20 cellular contexts compared by ENCODE assay signal in the genomic region with DNA sequence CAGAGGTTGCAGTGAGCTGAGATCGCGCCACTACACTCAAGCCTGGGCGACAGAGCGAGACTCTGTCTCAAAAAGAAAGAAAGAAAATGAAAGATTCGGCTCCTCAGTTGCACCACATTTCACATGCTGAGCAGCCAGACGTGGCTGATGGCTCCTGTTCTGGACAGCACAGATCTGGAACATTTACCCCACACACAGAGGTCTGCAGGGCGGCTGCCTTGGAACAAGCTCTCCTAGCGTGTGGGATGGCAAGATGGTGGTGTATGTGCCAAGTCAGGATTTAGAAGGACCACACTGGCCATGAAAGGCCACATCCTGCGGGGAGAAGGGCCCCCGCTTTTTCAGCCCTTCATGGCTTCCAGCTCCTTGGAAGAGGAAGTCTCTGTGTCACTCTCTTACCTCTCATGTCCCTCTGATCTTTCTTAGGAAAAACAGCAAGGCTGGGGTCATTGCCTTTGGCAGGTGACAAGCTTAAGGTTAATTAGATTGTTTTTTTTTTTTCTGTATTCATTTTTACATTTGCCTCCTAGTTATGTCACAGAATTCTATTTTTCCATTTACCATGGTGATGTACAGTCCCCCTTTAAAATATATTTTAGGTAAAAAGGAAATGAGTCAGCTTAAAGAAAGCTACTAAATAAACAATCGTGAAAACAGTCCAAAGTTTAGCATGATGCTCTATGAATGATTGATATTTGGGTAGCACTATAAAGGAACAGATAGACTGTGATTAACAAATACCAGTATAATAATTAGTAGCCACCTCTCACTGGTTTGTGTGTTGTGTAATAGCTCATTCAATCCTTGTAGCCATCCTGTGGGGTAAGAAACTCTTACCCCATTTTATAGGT.
DNase-seq lines count a peak whose midpoint lies in the region; ATAC-seq, FAIRE-seq and TF ChIP-seq lines count a peak whose summit lies in the region.
"Had no signal": no experiment of that assay in that cellular context is flagged by ENCODE, and none has a peak within 500 bp of the region (broad histone marks: within the 10 kb centered on the region; RNA-seq: fewer than 3 reads in every experiment).

No MANE protein-coding gene starts in this region.

- H3K79me1 ChIP-seq in IMR-90 (ENCODE audit: low read depth in 1 of 2, low read length in 2 of 2) = no peaks in the 10 kb centered on the region

- H3K4me3 ChIP-seq in IMR-90 (ENCODE audit: insufficient read depth, low read depth, low read length) (no peak overlapping the region), astrocyte (ENCODE audit: insufficient read depth, low read depth, low read length) (no peak overlapping the region)
- H3K4me3 ChIP-seq: upper lobe of left lung had no signal

- H3K23ac ChIP-seq in IMR-90 (ENCODE audit: low read depth, low read length) = no peak overlapping the region

- peak overlapping the region; percentile 13; the same call in 1 of the 2 replicates for H3K27ac ChIP-seq in IMR-90 (ENCODE audit: insufficient read depth, low read length)
- no peak overlapping the region for H3K27ac ChIP-seq in astrocyte (ENCODE audit: low read depth, low read length)
- H3K27ac ChIP-seq: upper lobe of left lung had no signal

- H2BK5ac ChIP-seq in IMR-90 (ENCODE audit: low read depth, low read length, poor library complexity, severe bottlenecking) = no peak overlapping the region

- POLR2A ChIA-PET in IMR-90 (lab: Charles Lee; ENCODE audit: unreplicated experiment) = no interaction called here

- TF ChIP-seq POLR2A in IMR-90 (IDR thresholded peaks at IDR 0.05; ENCODE audit: low read depth, low read length) = no peak

- H3K14ac ChIP-seq in IMR-90 (replicated peaks; ENCODE audit: low read depth, low read length) = peak overlapping the region; percentile 43

- H3K79me2 ChIP-seq in astrocyte (ENCODE audit: insufficient read depth, low read length) = no peaks in the 10 kb centered on the region

- BruUV-seq in IMR-90 (replicated peaks; lab: Mats Ljungman, UMichigan) = no TSS peak

- peak overlapping the region; percentile 8; the same call in 1 of the 2 replicates for H4K91ac ChIP-seq in IMR-90 (ENCODE audit: insufficient read depth, low read depth, low read length)

- H3K36me3 Mint-ChIP-seq in astrocyte (ENCODE audit: low read depth, unreplicated experiment) = peaks cover 5% of the 10 kb centered on the region
- H3K36me3 Mint-ChIP-seq: activated naive CD4-positive, alpha-beta T cell treated with anti-CD3 and anti-CD28 coated beads, Interleukin-2, amount 50 U/mL, for 72 hours; WTC11 had no signal

- dilution Hi-C loops in IMR-90 (cut with HindIII; ENCODE audit: low sequenced_read_pairs, unreplicated experiment) = no loop called here

- H4K20me1 ChIP-seq in IMR-90 (ENCODE audit: insufficient read depth, low read length) (no peaks in the 10 kb centered on the region), astrocyte (ENCODE audit: insufficient read depth, low read length) (no peaks in the 10 kb centered on the region)

- no peak for FAIRE-seq in astrocyte (lab: Jason Lieb, UNC)

- CTCF ChIA-PET in IMR-90 (lab: Yijun Ruan, JAX) = interaction anchor here (0.6 kb wide), 2 partner anchors 87 to 295 kb away, joined by 3 to 5 read pairs; no protein-coding TSS in a partner anchor

- peak overlapping the region; percentile 55; the same call in 1 of the 2 replicates for H2BK120ac ChIP-seq in IMR-90 (ENCODE audit: low read depth, low read length)

- H3K9me3 ChIP-seq in IMR-90 (ENCODE audit: control insufficient read depth, insufficient read depth, low read length) (no peaks in the 10 kb centered on the region), astrocyte (ENCODE audit: insufficient read depth, low read depth, low read length) (no peaks in the 10 kb centered on the region)
- H3K9me3 ChIP-seq: BE2C, upper lobe of left lung had no signal

- H3K27me3 ChIP-seq in IMR-90 (ENCODE audit: control insufficient read depth, insufficient read depth, low read length) (no peaks in the 10 kb centered on the region), astrocyte (ENCODE audit: insufficient read depth, low read length) (no peaks in the 10 kb centered on the region)
- H3K27me3 ChIP-seq: BE2C, upper lobe of left lung had no signal

- H3K9me1 ChIP-seq in IMR-90 (ENCODE audit: insufficient read depth, low read length) = peaks cover 11% of the 10 kb centered on the region

- H2AFZ ChIP-seq in IMR-90 (replicated peaks; ENCODE audit: low read length, poor library complexity) (no peak overlapping the region), astrocyte (ENCODE audit: low read depth, low read length) (no peak overlapping the region)

- DNase-seq in EH (ENCODE audit: low read depth) (peak; percentile 56), IMR-90 (peak; percentile 46), astrocyte (ENCODE audit: low read depth) (peak; percentile 25), lung microvascular endothelial cell (ENCODE audit: low read depth in 2 of 2) (peak; percentile 34 to 67), NCI-H774 (lab: John Stamatoyannopoulos, UW) (no peak), COLO668 (lab: John Stamatoyannopoulos, UW; ENCODE audit: unreplicated experiment) (no peak)
- no peak for DNase-seq in stimulated activated CD4-positive, alpha-beta T cell treated with anti-CD3 and anti-CD28 coated beads, Interleukin-4, amount 100 ng/mL, for 24 hours
- DNase-seq: activated CD8-positive, alpha-beta memory T cell treated with anti-CD3 and anti-CD28 coated beads, Interleukin-2, amount 50 U/mL, for 48 hours; BE2C; hypothalamus; left ventricle myocardium superior; NCI-H1048; NCI-H2227 treated with DMSO at 0.1 percent for 48 hours; retina; stimulated activated CD4-positive, alpha-beta T cell treated with anti-CD3 and anti-CD28 coated beads, Interleukin-2, amount 100 ng/mL, for 48 hours; upper lobe of left lung had no signal

- no peak overlapping the region for H3K56ac ChIP-seq in IMR-90 (ENCODE audit: extremely low read depth, insufficient read depth, low read length)

- no peak overlapping the region for H3K18ac ChIP-seq in IMR-90 (ENCODE audit: low read depth, low read length)

- H4K5ac ChIP-seq in IMR-90 (ENCODE audit: low read depth, low read length) = no peak overlapping the region

- peaks cover under 1% of the 10 kb centered on the region for H3K27me3 Mint-ChIP-seq in astrocyte (ENCODE audit: low read depth, unreplicated experiment)
- H3K27me3 Mint-ChIP-seq: natural killer cell treated with Interleukin-12 subunit alpha and Interleukin-12 subunit beta and Interleukin-15 and Interleukin-18, amount 100 ng/mL, for 72 hours had no signal

- TF ChIP-seq RAD21 in IMR-90 (IDR thresholded peaks at IDR 0.05; ENCODE audit: low read length) = no peak

- in situ Hi-C loops in IMR-90 (cut with MboI; ENCODE audit: low sequenced_read_pairs) = no loop called here

- H3K4me1 ChIP-seq in IMR-90 (ENCODE audit: control insufficient read depth, insufficient read depth, low read length) (peaks cover 2% of the 10 kb centered on the region), astrocyte (ENCODE audit: insufficient read depth, low read length) (peaks cover 9% of the 10 kb centered on the region)
- H3K4me1 ChIP-seq: BE2C, upper lobe of left lung had no signal

- H3K9ac ChIP-seq in IMR-90 (ENCODE audit: low read depth, low read length) = no peak overlapping the region
- H3K9ac ChIP-seq in astrocyte (ENCODE audit: low read length) = no peak overlapping the region

- H2AK9ac ChIP-seq in IMR-90 (replicated peaks; ENCODE audit: low read depth, low read length, poor library complexity) = no peak overlapping the region

- H3K4me2 ChIP-seq in IMR-90 (ENCODE audit: low read depth, low read length) (no peak overlapping the region), astrocyte (ENCODE audit: low read length) (no peak overlapping the region)

- ATAC-seq in IMR-90 (ENCODE audit: low read depth) = peak; percentile 80
- no peak for ATAC-seq in GM19328 (IDR thresholded peaks at IDR 0.05; ENCODE audit: unreplicated experiment)
- ATAC-seq: activated naive CD4-positive, alpha-beta T cell treated with anti-CD3 and anti-CD28 coated beads, Interleukin-2, amount 50 U/mL, for 72 hours; left ventricle myocardium superior; natural killer cell treated with Interleukin-12 subunit alpha and Interleukin-12 subunit beta and Interleukin-15 and Interleukin-18, amount 100 ng/mL, for 72 hours; WTC11 had no signal

- no peak overlapping the region for H3K27ac Mint-ChIP-seq in astrocyte (ENCODE audit: unreplicated experiment)
- H3K27ac Mint-ChIP-seq: activated naive CD4-positive, alpha-beta T cell treated with anti-CD3 and anti-CD28 coated beads, Interleukin-2, amount 50 U/mL, for 72 hours; natural killer cell treated with Interleukin-12 subunit alpha and Interleukin-12 subunit beta and Interleukin-15 and Interleukin-18, amount 100 ng/mL, for 72 hours; WTC11 had no signal

- intact Hi-C loops in IMR-90 (cut with micrococcal nuclease) = no loop called here

- peaks cover 6% of the 10 kb centered on the region for H3K4me1 Mint-ChIP-seq in astrocyte (ENCODE audit: low read depth, unreplicated experiment)

- H2BK20ac ChIP-seq in IMR-90 (ENCODE audit: low read depth, low read length) = 0 out of 2 replicates have a peak overlapping the region, but pooled peaks have one; percentile 34

- peak overlapping the region; percentile 20; the same call in 1 of the 2 replicates for H2AK5ac ChIP-seq in IMR-90 (ENCODE audit: low read depth, low read length)

- peak overlapping the region; percentile 81 for H3K4ac ChIP-seq in IMR-90 (ENCODE audit: low read depth, low read length)

- H4K8ac ChIP-seq in IMR-90 (ENCODE audit: low read depth in 2 of 2, low read length in 2 of 2) = peak overlapping the region in 1 of 2 experiments; percentile 24; a peak in 2 of 4 replicates

- WGBS in IMR-90 (ENCODE audit: extremely low coverage in 2 of 2, insufficient read length in 1 of 2), 2 experiments = no CpG with 5 or more reads among the region's 11 CpGs

- H2BK15ac ChIP-seq in IMR-90 (ENCODE audit: low read depth, low read length) = peak overlapping the region; percentile 34; the same call in 1 of the 3 replicates

- H3K9me3 Mint-ChIP-seq in astrocyte (ENCODE audit: unreplicated experiment) = no peaks in the 10 kb centered on the region
- H3K9me3 Mint-ChIP-seq: activated naive CD4-positive, alpha-beta T cell treated with anti-CD3 and anti-CD28 coated beads, Interleukin-2, amount 50 U/mL, for 72 hours; natural killer cell treated with Interleukin-12 subunit alpha and Interleukin-12 subunit beta and Interleukin-15 and Interleukin-18, amount 100 ng/mL, for 72 hours; WTC11 had no signal

- H3K36me3 ChIP-seq in IMR-90 (ENCODE audit: control insufficient read depth, insufficient read depth, low read length) (peaks cover 7% of the 10 kb centered on the region; the same call in 1 of the 2 replicates), astrocyte (ENCODE audit: insufficient read depth, low read length) (no peaks in the 10 kb centered on the region)
- H3K36me3 ChIP-seq: BE2C had no signal

- no peak overlapping the region for H3K4me3 Mint-ChIP-seq in astrocyte (ENCODE audit: unreplicated experiment)
- H3K4me3 Mint-ChIP-seq: natural killer cell treated with Interleukin-12 subunit alpha and Interleukin-12 subunit beta and Interleukin-15 and Interleukin-18, amount 100 ng/mL, for 72 hours; WTC11 had no signal

- TF ChIP-seq CTCF in IMR-90 (conservative IDR thresholded peaks at IDR 0.05; ENCODE audit: low read depth, low read length) = no peak
- no peak for TF ChIP-seq CTCF in astrocyte (IDR thresholded peaks at IDR 0.05; ENCODE audit: insufficient read depth, low read depth, low read length)

TF ChIP-seq in IMR-90, 13 proteins besides CTCF, POLR2A, EP300 and RAD21:
- no peak for TF ChIP-seq RCOR1 (IDR thresholded peaks at IDR 0.05; ENCODE audit: insufficient replicate concordance, low read length)
- TF ChIP-seq CEBPB (IDR thresholded peaks at IDR 0.05; ENCODE audit: low read depth, low read length) = peak; percentile 79

Comparison
In these comparisons a context has a peak if more than half of its experiments do, and no peak if none do; other contexts are left out.
1. DNase-seq: peak in EH (single experiment), IMR-90 (single experiment), astrocyte (single experiment) and lung microvascular endothelial cell (2 of 2); none in stimulated activated CD4-positive, alpha-beta T cell treated with anti-CD3 and anti-CD28 coated beads, Interleukin-4, amount 100 ng/mL, for 24 hours (single experiment), NCI-H774 (single experiment) and COLO668 (single experiment).